1 cellular context compared by ENCODE assay signal in the genomic region with DNA sequence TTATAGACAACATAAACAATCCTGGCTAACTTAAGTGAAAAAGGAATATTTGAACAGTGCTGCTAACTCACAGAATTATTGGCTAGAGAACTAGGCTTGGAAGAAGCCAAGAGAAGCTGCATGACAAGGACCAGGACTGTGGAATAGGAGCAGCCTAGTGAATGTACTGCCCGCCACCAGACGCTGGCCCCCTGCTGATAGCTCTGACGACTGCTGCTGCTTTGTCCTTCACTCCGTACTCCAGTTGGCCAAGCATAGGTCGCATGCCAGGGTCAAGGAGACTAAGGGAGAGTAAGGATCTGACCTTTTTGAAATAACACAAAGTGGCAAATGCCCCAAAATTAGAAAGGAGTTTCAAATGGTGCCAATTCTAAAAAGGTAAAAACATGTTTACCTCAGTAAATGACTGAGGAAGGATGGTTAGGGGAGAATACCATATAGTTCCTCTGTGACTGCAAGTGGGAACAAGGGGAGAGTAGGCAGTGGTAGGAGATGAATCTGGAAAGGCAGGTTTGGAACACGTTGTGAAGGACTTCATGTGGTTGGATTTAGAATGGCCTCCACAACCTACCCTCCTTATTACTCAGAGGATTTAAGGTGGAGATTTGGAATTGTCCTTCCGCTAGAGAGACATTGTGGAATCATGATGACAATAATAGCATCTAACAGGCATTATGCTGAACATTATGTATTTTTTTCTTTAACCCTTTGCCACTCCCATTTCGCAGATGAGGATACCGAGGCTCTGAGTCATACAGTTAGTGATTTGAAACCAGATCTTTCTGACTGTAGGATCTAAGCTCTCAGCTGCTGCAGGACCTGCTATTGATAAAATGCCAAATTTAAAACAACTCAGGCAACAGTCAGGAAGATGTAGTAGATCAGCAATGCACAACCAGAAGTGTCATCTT.
TF ChIP-seq lines count a peak whose summit lies in the region.

No MANE protein-coding gene starts in this region.

TF ChIP-seq in K562, 482 proteins besides CTCF, POLR2A, EP300 and RAD21:
- TF ChIP-seq, protein P1, sequence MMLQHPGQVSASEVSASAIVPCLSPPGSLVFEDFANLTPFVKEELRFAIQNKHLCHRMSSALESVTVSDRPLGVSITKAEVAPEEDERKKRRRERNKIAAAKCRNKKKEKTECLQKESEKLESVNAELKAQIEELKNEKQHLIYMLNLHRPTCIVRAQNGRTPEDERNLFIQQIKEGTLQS (IDR thresholded peaks at IDR 0.05): no peak
- TF ChIP-seq, protein P1 (CRISPR knock-in tag; conservative IDR thresholded peaks at IDR 0.05): no peak
- TF ChIP-seq ZNF76 (CRISPR knock-in tag; IDR thresholded peaks at IDR 0.05; ENCODE audit: borderline replicate concordance): no peak
- no peak for TF ChIP-seq SMARCC2 (IDR thresholded peaks at IDR 0.05; ENCODE audit: low read depth)
- TF ChIP-seq FOSL1 (tag; conservative IDR thresholded peaks at IDR 0.05): peak; percentile 15; the same call in 1 of the 2 replicates
- TF ChIP-seq NR2C1 (IDR thresholded peaks at IDR 0.05): no peak
- no peak for TF ChIP-seq NR2C1 (tag; IDR thresholded peaks at IDR 0.05)
- TF ChIP-seq, protein P2, sequence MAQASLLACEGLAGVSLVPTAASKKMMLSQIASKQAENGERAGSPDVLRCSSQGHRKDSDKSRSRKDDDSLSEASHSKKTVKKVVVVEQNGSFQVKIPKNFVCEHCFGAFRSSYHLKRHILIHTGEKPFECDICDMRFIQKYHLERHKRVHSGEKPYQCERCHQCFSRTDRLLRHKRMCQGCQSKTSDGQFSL (CRISPR knock-in tag; IDR thresholded peaks at IDR 0.05): no peak
- TF ChIP-seq, protein P2 (tag; IDR thresholded peaks at IDR 0.05): no peak
- TF ChIP-seq ZBED1 (IDR thresholded peaks at IDR 0.05): no peak
- TF ChIP-seq SMAD4 (CRISPR knock-in tag; conservative IDR thresholded peaks at IDR 0.05): no peak
- no peak for TF ChIP-seq TAF9B (IDR thresholded peaks at IDR 0.05; ENCODE audit: partially characterized antibody)
- no peak for TF ChIP-seq ZNF146 (CRISPR knock-in tag; IDR thresholded peaks at IDR 0.05; ENCODE audit: unreplicated experiment)
- TF ChIP-seq, protein P3, sequence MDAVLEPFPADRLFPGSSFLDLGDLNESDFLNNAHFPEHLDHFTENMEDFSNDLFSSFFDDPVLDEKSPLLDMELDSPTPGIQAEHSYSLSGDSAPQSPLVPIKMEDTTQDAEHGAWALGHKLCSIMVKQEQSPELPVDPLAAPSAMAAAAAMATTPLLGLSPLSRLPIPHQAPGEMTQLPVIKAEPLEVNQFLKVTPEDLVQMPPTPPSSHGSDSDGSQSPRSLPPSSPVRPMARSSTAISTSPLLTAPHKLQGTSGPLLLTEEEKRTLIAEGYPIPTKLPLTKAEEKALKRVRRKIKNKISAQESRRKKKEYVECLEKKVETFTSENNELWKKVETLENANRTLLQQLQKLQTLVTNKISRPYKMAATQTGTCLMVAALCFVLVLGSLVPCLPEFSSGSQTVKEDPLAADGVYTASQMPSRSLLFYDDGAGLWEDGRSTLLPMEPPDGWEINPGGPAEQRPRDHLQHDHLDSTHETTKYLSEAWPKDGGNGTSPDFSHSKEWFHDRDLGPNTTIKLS (IDR thresholded peaks at IDR 0.05; ENCODE audit: borderline replicate concordance, low read depth): no peak
- TF ChIP-seq HMGN3 (IDR thresholded peaks at IDR 0.05; ENCODE audit: borderline replicate concordance, extremely low read depth, insufficient read length, low read depth, low read length): no peak
- TF ChIP-seq GATAD2B (IDR thresholded peaks at IDR 0.05; ENCODE audit: borderline replicate concordance): no peak
- TF ChIP-seq ZFP1 (CRISPR knock-in tag; IDR thresholded peaks at IDR 0.05): no peak
- peak; percentile 74 for TF ChIP-seq RBM25 (IDR thresholded peaks at IDR 0.05; ENCODE audit: low read depth, low read length, severe bottlenecking)
- no peak for TF ChIP-seq ZNF717 (CRISPR knock-in tag; IDR thresholded peaks at IDR 0.05)
- TF ChIP-seq ZKSCAN8 (CRISPR knock-in tag; IDR thresholded peaks at IDR 0.05): no peak
- no peak for TF ChIP-seq POLR2AphosphoS5 (IDR thresholded peaks at IDR 0.05; ENCODE audit: control insufficient read depth, insufficient read depth, low read depth, low read length)
TF ChIP-seq in K562: peak in this region for 2.
